In the genomic region with DNA sequence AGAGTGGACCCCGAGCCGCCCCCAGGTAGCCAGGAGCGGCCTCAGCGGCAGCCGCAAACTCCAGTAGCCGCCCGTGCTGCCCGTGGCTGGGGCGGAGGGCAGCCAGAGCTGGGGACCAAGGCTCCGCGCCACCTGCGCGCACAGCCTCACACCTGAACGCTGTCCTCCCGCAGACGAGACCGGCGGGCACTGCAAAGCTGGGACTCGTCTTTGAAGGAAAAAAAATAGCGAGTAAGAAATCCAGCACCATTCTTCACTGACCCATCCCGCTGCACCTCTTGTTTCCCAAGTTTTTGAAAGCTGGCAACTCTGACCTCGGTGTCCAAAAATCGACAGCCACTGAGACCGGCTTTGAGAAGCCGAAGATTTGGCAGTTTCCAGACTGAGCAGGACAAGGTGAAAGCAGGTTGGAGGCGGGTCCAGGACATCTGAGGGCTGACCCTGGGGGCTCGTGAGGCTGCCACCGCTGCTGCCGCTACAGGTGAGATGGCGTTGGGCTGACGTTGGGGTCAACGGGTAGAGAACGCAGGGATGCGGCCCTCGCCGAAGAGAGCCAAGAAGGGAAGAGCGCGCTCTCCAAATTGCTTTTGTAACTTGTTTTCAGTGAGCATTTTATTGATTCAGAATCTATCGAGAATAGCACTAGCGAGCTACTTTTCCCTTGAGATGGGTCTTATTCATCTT, we compare ENCODE assay signal across 8 cellular contexts. TPM values are rescaled to one million over a fixed set of nuclear protein-coding genes. Genes with fewer than 3 reads are reported as not detected.
A peak's percentile ranks its signal among the peaks of the same experiment; 100 is the strongest.
DNase-seq lines count a peak whose midpoint lies in the region; ATAC-seq and TF ChIP-seq lines count a peak whose summit lies in the region.

No MANE protein-coding gene starts in this region.

- peaks cover 47% of the 10 kb centered on the region for H3K36me3 Mint-ChIP-seq in activated CD8-positive, alpha-beta memory T cell treated with anti-CD3 and anti-CD28 coated beads, Interleukin-2, amount 10 ng/mL, durations not matched to agents 7 days and 5 days
- H3K36me3 Mint-ChIP-seq in glutamatergic neuron (ENCODE audit: unreplicated experiment), result peaks cover 5% of the 10 kb centered on the region

- peak overlapping the region; percentile 77 for H3K4me3 ChIP-seq in AG04450 (ENCODE audit: low read depth, low read length)
- H3K4me3 ChIP-seq in rectal smooth muscle tissue (ENCODE audit: low read length), result peak overlapping the region; percentile 73

- H3K27me3 ChIP-seq in AG04450 (ENCODE audit: control insufficient read depth, insufficient read depth, low read length), result no peaks in the 10 kb centered on the region
- H3K27me3 ChIP-seq in rectal smooth muscle tissue (ENCODE audit: control insufficient read depth, insufficient read depth, low read length), result no peaks in the 10 kb centered on the region

- H3K9ac ChIP-seq in rectal smooth muscle tissue (ENCODE audit: low read length), result peak overlapping the region; percentile 92

- H3K27ac ChIP-seq in AG04450 (ENCODE audit: low read depth, low read length) (no peak overlapping the region), rectal smooth muscle tissue (ENCODE audit: low read depth, low read length) (peak overlapping the region; percentile 79)

- H3K36me3 ChIP-seq in rectal smooth muscle tissue (ENCODE audit: control insufficient read depth, insufficient read depth, low read length), result peaks cover 9% of the 10 kb centered on the region

- H3K4me1 ChIP-seq in rectal smooth muscle tissue (ENCODE audit: control insufficient read depth, insufficient read depth, low read length), result no peaks in the 10 kb centered on the region

- TF ChIP-seq CTCF in AG04450 (IDR thresholded peaks at IDR 0.05; ENCODE audit: low read depth, low read length) (no peak), glutamatergic neuron (IDR thresholded peaks at IDR 0.05; ENCODE audit: partially characterized antibody, unreplicated experiment) (no peak)

- no peaks in the 10 kb centered on the region for H3K27me3 Mint-ChIP-seq in activated CD8-positive, alpha-beta memory T cell treated with anti-CD3 and anti-CD28 coated beads, Interleukin-2, amount 10 ng/mL, durations not matched to agents 7 days and 5 days
- peaks cover 18% of the 10 kb centered on the region for H3K27me3 Mint-ChIP-seq in glutamatergic neuron (ENCODE audit: unreplicated experiment)

- H3K4me1 Mint-ChIP-seq in activated CD8-positive, alpha-beta memory T cell treated with anti-CD3 and anti-CD28 coated beads, Interleukin-2, amount 10 ng/mL, durations not matched to agents 7 days and 5 days, result peaks cover 39% of the 10 kb centered on the region
- peaks cover 11% of the 10 kb centered on the region for H3K4me1 Mint-ChIP-seq in glutamatergic neuron (ENCODE audit: low read depth, unreplicated experiment)

- no peak for DNase-seq in AG04450 (ENCODE audit: low read depth, low spot score)
- peak; percentile 63 for DNase-seq in activated CD8-positive, alpha-beta memory T cell treated with anti-CD3 and anti-CD28 coated beads, Interleukin-2, amount 10 ng/mL, durations not matched to agents 7 days and 5 days
- DNase-seq in glutamatergic neuron, result no peak
- DNase-seq in superior temporal gyrus (ENCODE audit: extremely low spot score), result no peak
- no peak for DNase-seq in NCI-H146 treated with DMSO at 0.1 percent for 48 hours (lab: John Stamatoyannopoulos, UW; ENCODE audit: unreplicated experiment)

- POLR2A ChIA-PET in AG04450 (lab: Yijun Ruan, JAX), result interaction anchor here (0.6 to 1.3 kb wide), 7 partner anchors 109 to 732 kb away, joined by 3 to 6 read pairs (median 3); no protein-coding TSS in a partner anchor

- peak overlapping the region; percentile 86 for H3K4me3 Mint-ChIP-seq in activated CD8-positive, alpha-beta memory T cell treated with anti-CD3 and anti-CD28 coated beads, Interleukin-2, amount 10 ng/mL, durations not matched to agents 7 days and 5 days
- H3K4me3 Mint-ChIP-seq in glutamatergic neuron (ENCODE audit: unreplicated experiment), result peak overlapping the region; percentile 90

- H3K9me3 Mint-ChIP-seq in activated CD8-positive, alpha-beta memory T cell treated with anti-CD3 and anti-CD28 coated beads, Interleukin-2, amount 10 ng/mL, durations not matched to agents 7 days and 5 days (ENCODE audit: low read depth), result no peaks in the 10 kb centered on the region
- H3K9me3 Mint-ChIP-seq in glutamatergic neuron (ENCODE audit: unreplicated experiment), result peaks cover 9% of the 10 kb centered on the region

- CTCF ChIA-PET in AG04450 (lab: Charles Lee), result interaction anchor here (1.3 kb wide), 1 partner anchor 1102 kb away, joined by 3 read pairs; no protein-coding TSS in a partner anchor
- CTCF ChIA-PET in activated CD8-positive, alpha-beta memory T cell treated with anti-CD3 and anti-CD28 coated beads, Interleukin-2, amount 10 ng/mL, durations not matched to agents 7 days and 5 days (lab: Charles Lee), result interaction anchor here (0.6 to 4.4 kb wide), 8 partner anchors 9 to 306 kb away, joined by 3 to 24 read pairs (median 4); no protein-coding TSS in a partner anchor

- H3K27ac Mint-ChIP-seq in activated CD8-positive, alpha-beta memory T cell treated with anti-CD3 and anti-CD28 coated beads, Interleukin-2, amount 10 ng/mL, durations not matched to agents 7 days and 5 days, result peak overlapping the region; percentile 97
- no peak overlapping the region for H3K27ac Mint-ChIP-seq in glutamatergic neuron (ENCODE audit: unreplicated experiment)

- peak; percentile 30 for ATAC-seq in GM19328 (IDR thresholded peaks at IDR 0.05; ENCODE audit: unreplicated experiment)
- ATAC-seq in HG03432 (IDR thresholded peaks at IDR 0.05; ENCODE audit: unreplicated experiment), result peak; percentile 36
- ATAC-seq in activated CD8-positive, alpha-beta memory T cell treated with anti-CD3 and anti-CD28 coated beads, Interleukin-2, amount 10 ng/mL, durations not matched to agents 7 days and 5 days, result peak; percentile 3

- no peaks in the 10 kb centered on the region; the same call in 1 of the 2 replicates for H3K9me3 ChIP-seq in AG04450 (ENCODE audit: control insufficient read depth, insufficient read depth, low read length)

RNA-seq across cellular contexts. Expression of gene PTGER4, which starts 0.4 kb away (rescaled TPM):
- polyA plus RNA-seq in AG04450 (2011; rRNA removed), result 6.2 and 6.8 TPM in 2 replicates
- 7.6 and 10.7 TPM in 2 replicates for polyA minus RNA-seq in AG04450 (2011; rRNA and poly(A)+ RNA removed)
- total RNA-seq in activated CD8-positive, alpha-beta memory T cell treated with anti-CD3 and anti-CD28 coated beads, Interleukin-2, amount 10 ng/mL, durations not matched to agents 7 days and 5 days, result 10 to 100 TPM; 50.8 to 79.1 TPM
- total RNA-seq in glutamatergic neuron (ENCODE audit: unreplicated experiment), result not detected

Comparison
In these comparisons a context has a peak if more than half of its experiments do, and no peak if none do; other contexts are left out.
1. RNA of gene PTGER4, which starts 0.4 kb away (total RNA-seq): 50.8 to 79.1 TPM in activated CD8-positive, alpha-beta memory T cell treated with anti-CD3 and anti-CD28 coated beads, Interleukin-2, amount 10 ng/mL, durations not matched to agents 7 days and 5 days; not detected in glutamatergic neuron (single experiment); every median in the first group is over 10 times any median in the second.
2. Peak in every context shown above with its lines, with median percentiles within 50 percentile points of each other: ATAC-seq.